In genomic region chr18:74558096-74558495, GRCh38 we compare ENCODE assay signal across 19 cellular contexts. TPM values are rescaled to one million over a fixed set of nuclear protein-coding genes. Genes with fewer than 3 reads are reported as not detected.
DNase-seq lines count a peak whose midpoint lies in the region; ATAC-seq and TF ChIP-seq lines count a peak whose summit lies in the region.
"Had no signal": no experiment of that assay in that cellular context is flagged by ENCODE, and none has a peak within 500 bp of the region (broad histone marks: within the 10 kb centered on the region; RNA-seq: fewer than 3 reads in every experiment).

No MANE protein-coding gene starts in this region.

- TF ChIP-seq POLR2A in thyroid gland (IDR thresholded peaks at IDR 0.05): no peak

- H3K4me1 ChIP-seq in thyroid gland: peaks cover 4 to 20% of the 10 kb centered on the region in 2 donors
- H3K4me1 ChIP-seq: A549 had no signal

- intact Hi-C loops in left ventricle myocardium superior (cut with micrococcal nuclease): no loop called here
- intact Hi-C loops in Right ventricle myocardium inferior (cut with DNase I): no loop called here
- intact Hi-C loops in thyroid gland (cut with DNase I): no loop called here

- peak; percentile 59 for ATAC-seq in left ventricle myocardium superior
- ATAC-seq in Right ventricle myocardium inferior: no peak
- ATAC-seq: A549 had no signal

- H3K36me3 ChIP-seq in thyroid gland: no peaks in the 10 kb centered on the region
- H3K36me3 ChIP-seq: BLaER1 treated with 17β-estradiol and CSF1 and Interleukin-3, amounts not matched to agents 10 nM and 100 nM had no signal

- no peak overlapping the region for H3K27ac ChIP-seq in thyroid gland
- H3K27ac ChIP-seq: 22Rv1; A549; BLaER1 treated with 17β-estradiol and CSF1 and Interleukin-3, amounts not matched to agents 10 nM and 100 nM; C4-2B had no signal

- 56 to 73% methylated on average over 4 of the region's 4 CpGs for WGBS in thyroid gland, 2 donors

- no peaks in the 10 kb centered on the region for H3K27me3 ChIP-seq in thyroid gland
- H3K27me3 ChIP-seq: BLaER1 treated with 17β-estradiol and CSF1 and Interleukin-3, amounts not matched to agents 10 nM and 100 nM had no signal

- H3K4me3 ChIP-seq in thyroid gland (replicated peaks in 1 of 3): no peak overlapping the region
- H3K4me3 ChIP-seq: A549; BLaER1 treated with 17β-estradiol and CSF1 and Interleukin-3, amounts not matched to agents 10 nM and 100 nM had no signal

- DNase-seq in DMS53 (lab: John Stamatoyannopoulos, UW) (peak; percentile 34), DMS53 treated with DMSO at 0.1 percent for 48 hours (lab: John Stamatoyannopoulos, UW; ENCODE audit: unreplicated experiment) (no peak), left ventricle myocardium superior (no peak), Right ventricle myocardium inferior (ENCODE audit: missing footprints) (no peak), thyroid gland (peak; percentile 63 to 70), inferior parietal cortex (ENCODE audit: extremely low spot score) (no peak), DMS 273 treated with DMSO at 0.1 percent for 48 hours (lab: John Stamatoyannopoulos, UW) (no peak)
- DNase-seq: AML-193; CD4-positive, alpha-beta memory T cell; CD4-positive, CD25-positive, alpha-beta regulatory T cell; CD8-positive, alpha-beta memory T cell; COR-L47; DMS79 treated with DMSO at 0.1 percent for 48 hours; GF-D8 had no signal

- no peak for TF ChIP-seq CTCF in thyroid gland (IDR thresholded peaks at IDR 0.05)

- H3K9me3 ChIP-seq in thyroid gland: no peaks in the 10 kb centered on the region
- H3K9me3 ChIP-seq: A549; BLaER1 treated with 17β-estradiol and CSF1 and Interleukin-3, amounts not matched to agents 10 nM and 100 nM had no signal

RNA-seq across cellular contexts. Expression of gene CNDP1, which starts 23.8 kb away (rescaled TPM):
- total RNA-seq in left ventricle myocardium superior: not detected
- total RNA-seq in Right ventricle myocardium inferior: not detected
- total RNA-seq in thyroid gland: 1 to 10 TPM in 1 of 4 donors, under 1 TPM in 1, not detected in 2; 0.25 to 1.0 TPM
- total RNA-seq: A172; CD4-positive, alpha-beta memory T cell had no signal

RNA-seq across cellular contexts. Expression of gene ZNF407, which starts 39.6 kb away (rescaled TPM):
- total RNA-seq in left ventricle myocardium superior: 12.0 TPM
- 10.7 TPM for total RNA-seq in Right ventricle myocardium inferior
- 10 to 100 TPM; 20.2 to 40.0 (median 26.4) TPM for total RNA-seq in thyroid gland

Comparison
In these comparisons a context has a peak if more than half of its experiments do, and no peak if none do; other contexts are left out.
1. DNase-seq: peak in DMS53 (single experiment) and thyroid gland (2 of 2); none in DMS53 treated with DMSO at 0.1 percent for 48 hours (single experiment), left ventricle myocardium superior (single experiment), Right ventricle myocardium inferior (single experiment), inferior parietal cortex (single experiment) and DMS 273 treated with DMSO at 0.1 percent for 48 hours (single experiment).